9 cellular contexts compared by ENCODE assay signal in the genomic region with DNA sequence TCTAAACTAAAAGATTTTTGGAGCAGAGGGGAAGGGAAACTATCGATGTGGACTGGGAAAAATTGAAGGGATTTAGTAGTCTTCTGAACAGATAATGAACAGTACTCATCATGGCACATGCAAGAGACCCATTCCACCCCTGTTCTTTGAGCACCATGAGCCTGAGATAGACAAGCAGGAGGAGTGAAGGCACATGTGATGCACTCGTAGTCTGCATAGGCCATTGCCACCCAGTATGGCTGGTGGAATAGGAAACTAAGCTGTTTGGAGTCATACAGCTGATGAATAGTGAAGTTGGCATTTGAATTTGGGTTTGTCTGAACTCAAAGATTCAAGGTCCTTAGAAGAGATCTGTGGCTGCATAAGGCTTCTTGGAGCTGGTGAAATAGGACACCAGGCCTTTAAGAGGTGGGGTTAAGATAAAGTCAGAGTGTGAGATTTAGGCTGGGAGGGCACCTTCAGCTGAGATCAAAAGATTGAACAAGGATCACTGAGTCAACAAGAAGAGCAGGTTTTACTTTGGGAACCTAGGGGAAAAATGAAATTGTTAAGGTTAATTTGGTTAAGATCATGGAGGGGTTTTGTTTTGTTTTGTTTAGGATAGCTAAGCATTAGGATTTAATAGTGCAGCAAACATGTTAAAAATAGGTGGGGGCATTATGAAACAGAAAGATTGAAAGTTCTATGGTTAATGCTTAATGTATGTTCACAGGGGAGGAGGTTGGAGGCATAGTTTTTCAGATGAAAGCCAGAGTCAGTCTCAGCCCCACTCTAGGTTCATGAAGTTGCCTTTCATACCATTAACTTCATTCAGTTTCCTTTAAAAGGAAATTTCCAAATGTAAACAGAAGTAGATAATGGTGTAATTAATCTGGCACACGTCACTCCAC.
DNase-seq lines count a peak whose midpoint lies in the region; ATAC-seq and TF ChIP-seq lines count a peak whose summit lies in the region.
"Had no signal": no experiment of that assay in that cellular context is flagged by ENCODE, and none has a peak within 500 bp of the region (broad histone marks: within the 10 kb centered on the region; RNA-seq: fewer than 3 reads in every experiment).

No MANE protein-coding gene starts in this region.

- H3K4me3 ChIP-seq in esophagus (ENCODE audit: low read depth in 1 of 2, low read length in 2 of 2) = no peak overlapping the region
- no peak overlapping the region for H3K4me3 ChIP-seq in prostate gland
- H3K4me3 ChIP-seq: dorsolateral prefrontal cortex had no signal

- no peaks in the 10 kb centered on the region for H3K27me3 ChIP-seq in esophagus (ENCODE audit: control insufficient read depth in 1 of 2, insufficient read depth in 2 of 2, low read length in 2 of 2)
- H3K27me3 ChIP-seq in prostate gland (replicated peaks; ENCODE audit: insufficient read depth) = no peaks in the 10 kb centered on the region
- H3K27me3 ChIP-seq: dorsolateral prefrontal cortex had no signal

- H3K36me3 ChIP-seq in esophagus (ENCODE audit: control insufficient read depth in 2 of 2, insufficient read depth in 2 of 2, low read length in 1 of 2) = no peaks in the 10 kb centered on the region
- no peaks in the 10 kb centered on the region for H3K36me3 ChIP-seq in prostate gland

- H3K9me3 ChIP-seq in esophagus (ENCODE audit: control insufficient read depth in 2 of 2, insufficient read depth in 1 of 2, low read depth in 1 of 2, low read length in 1 of 2) = no peaks in the 10 kb centered on the region
- no peaks in the 10 kb centered on the region for H3K9me3 ChIP-seq in prostate gland

- WGBS in esophagus, 2 donors = 56 to 61% methylated on average over 3 of the region's 3 CpGs
- WGBS in prostate gland = 70% methylated on average over 3 of the region's 3 CpGs

- DNase-seq in ELF-1 (ENCODE audit: low read depth, low spot score) (peak; percentile 68), prostate gland (ENCODE audit: low spot score) (no peak), foreskin melanocyte (no peak), NCI-H2081 (lab: John Stamatoyannopoulos, UW) (no peak)
- DNase-seq in stimulated activated naive CD4-positive, alpha-beta T cell treated with Interleukin-2 at 50 U/mL for 16 hours (lab: John Stamatoyannopoulos, UW) = no peak
- DNase-seq: dorsolateral prefrontal cortex had no signal

- intact Hi-C loops in prostate gland (cut with DNase I) = no loop called here

- peak overlapping the region; percentile 23 to 71 for H3K27ac ChIP-seq in esophagus (ENCODE audit: low read depth in 2 of 2, low read length in 1 of 2)
- H3K27ac ChIP-seq in prostate gland = no peak overlapping the region
- H3K27ac ChIP-seq: dorsolateral prefrontal cortex had no signal

- TF ChIP-seq CTCF in prostate gland (IDR thresholded peaks at IDR 0.05) = no peak

- H3K4me1 ChIP-seq in esophagus (ENCODE audit: control insufficient read depth in 2 of 2, insufficient read depth in 2 of 2, low read length in 1 of 2) (peaks cover 0 to 7% of the 10 kb centered on the region in 2 donors), prostate gland (replicated peaks) (no peaks in the 10 kb centered on the region)

- no peak for TF ChIP-seq POLR2A in prostate gland (IDR thresholded peaks at IDR 0.05)

- ATAC-seq in GM19467 (IDR thresholded peaks at IDR 0.05; ENCODE audit: unreplicated experiment) (peak; percentile 83), HG03103 (IDR thresholded peaks at IDR 0.05; ENCODE audit: low read depth, unreplicated experiment) (peak; percentile 69)

Comparison
In these comparisons a context has a peak if more than half of its experiments do, and no peak if none do; other contexts are left out.
1. H3K27ac ChIP-seq: peak in esophagus (2 of 2); none in prostate gland (0 of 2).